Comparison of ENCODE assay signal across 35 cellular contexts in the genomic region with DNA sequence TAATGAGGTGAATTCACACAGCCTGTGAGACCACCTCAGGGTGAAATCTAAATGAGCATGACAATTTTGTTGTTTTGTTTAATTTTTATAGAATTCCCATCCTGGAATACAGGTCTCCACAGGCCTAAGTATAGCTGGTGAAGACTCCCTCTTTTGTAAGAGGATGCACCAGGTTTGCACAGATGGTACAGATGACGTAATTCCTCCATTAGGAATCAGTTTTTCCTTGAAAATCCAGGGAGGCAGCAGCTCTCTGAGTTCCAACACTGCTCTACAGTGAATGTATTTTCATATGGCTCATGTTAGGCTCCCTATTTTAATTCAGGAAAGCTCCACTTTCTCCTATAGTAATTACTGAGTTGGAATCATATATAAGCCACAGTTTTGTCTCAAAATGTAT. TPM values are rescaled to one million over a fixed set of nuclear protein-coding genes. Genes with fewer than 3 reads are reported as not detected.
"Had no signal": no experiment of that assay in that cellular context is flagged by ENCODE, and none has a peak within 500 bp of the region (broad histone marks: within the 10 kb centered on the region; RNA-seq: fewer than 3 reads in every experiment).

No MANE protein-coding gene starts in this region.

- H3K27me3 ChIP-seq: adrenal gland, body of pancreas, breast epithelium, SJSA1 had no signal

- DNase-seq: activated CD4-positive, alpha-beta T cell treated with anti-CD3 and anti-CD28 coated beads for 36 hours; activated CD4-positive, alpha-beta T cell treated with anti-CD3 and anti-CD28 coated beads, Interleukin-2, amount 10 ng/mL, durations not matched to agents 7 days and 5 days; activated CD4-positive, alpha-beta T cell treated with anti-CD3 and anti-CD28 coated beads, Interleukin-2, amount 50 U/mL, for 48 hours; activated CD8-positive, alpha-beta T cell treated with anti-CD3 and anti-CD28 coated beads, Interleukin-2, amount 10 ng/mL, durations not matched to agents 7 days and 5 days; activated gamma-delta T cell treated with Interleukin-2 at 50 U/mL for 16 hours; activated naive CD4-positive, alpha-beta T cell treated with anti-CD3 and anti-CD28 coated beads for 36 hours; activated T-cell treated with anti-CD3 and anti-CD28 coated beads for 4 hours; activated T-cell treated with anti-CD3 and anti-CD28 coated beads, Interleukin-2, amount 50 U/mL, for 4 hours; adrenal gland; body of pancreas; MM.1S; MV-4-11; NCI-H1092; NCI-H1436 treated with DMSO at 0.1 percent for 48 hours; NCI-H1694 treated with DMSO at 0.1 percent for 48 hours; NCI-H2029; NCI-H2107; NCI-H226; NCI-H446 treated with DMSO at 0.1 percent for 48 hours; SHP77 treated with DMSO at 0.1 percent for 48 hours; SK-N-SH had no signal

- H3K4me3 Mint-ChIP-seq: activated CD4-positive, alpha-beta T cell treated with anti-CD3 and anti-CD28 coated beads for 36 hours; activated CD4-positive, alpha-beta T cell treated with anti-CD3 and anti-CD28 coated beads, Interleukin-2, amount 10 ng/mL, durations not matched to agents 7 days and 5 days; activated CD8-positive, alpha-beta T cell treated with anti-CD3 and anti-CD28 coated beads, Interleukin-2, amount 10 ng/mL, durations not matched to agents 7 days and 5 days; activated naive CD4-positive, alpha-beta T cell treated with anti-CD3 and anti-CD28 coated beads for 36 hours; activated T-cell treated with anti-CD3 and anti-CD28 coated beads, Interleukin-2, amount 50 U/mL, for 4 hours; activated T-helper 1 cell treated with anti-CD3 and anti-CD28 coated beads, Interleukin-12 subunit alpha, Interleukin-12 subunit beta, Interleukin-2, Interleukin-4 antibody, amounts not matched to agents 30 ng/mL and 10 ng/mL and 1 ng/mL, durations not matched to agents 14 hours and 24 hours and 36 hours; T-helper 1 cell treated with Interleukin-12 subunit alpha and Interleukin-12 subunit beta and Interleukin-4 antibody, amounts not matched to agents 30 μg/mL and 1 μg/mL, for 36 hours; T-helper 2 cell treated with Interferon-gamma antibody and Interleukin-4, amounts not matched to agents 5 μg/mL and 100 μg/mL, for 36 hours; WTC11 had no signal

- H3K9me3 ChIP-seq: adrenal gland, body of pancreas, breast epithelium, SJSA1, SK-N-SH had no signal

- H3K27ac Mint-ChIP-seq: activated CD4-positive, alpha-beta T cell treated with anti-CD3 and anti-CD28 coated beads for 36 hours; activated CD4-positive, alpha-beta T cell treated with anti-CD3 and anti-CD28 coated beads, Interleukin-2, amount 10 ng/mL, durations not matched to agents 7 days and 5 days; activated CD8-positive, alpha-beta T cell treated with anti-CD3 and anti-CD28 coated beads, Interleukin-2, amount 10 ng/mL, durations not matched to agents 7 days and 5 days; activated naive CD4-positive, alpha-beta T cell treated with anti-CD3 and anti-CD28 coated beads for 36 hours; activated naive CD4-positive, alpha-beta T cell treated with anti-CD3 and anti-CD28 coated beads, Interleukin-2, amount 50 U/mL, for 72 hours; activated T-helper 1 cell treated with anti-CD3 and anti-CD28 coated beads, Interleukin-12 subunit alpha, Interleukin-12 subunit beta, Interleukin-2, Interleukin-4 antibody, amounts not matched to agents 30 ng/mL and 10 ng/mL and 1 ng/mL, durations not matched to agents 14 hours and 24 hours and 36 hours; T-helper 1 cell treated with Interleukin-12 subunit alpha and Interleukin-12 subunit beta and Interleukin-4 antibody, amounts not matched to agents 30 μg/mL and 1 μg/mL, for 36 hours; T-helper 2 cell treated with Interferon-gamma antibody and Interleukin-4, amounts not matched to agents 5 μg/mL and 100 μg/mL, for 36 hours; WTC11 had no signal

- H3K36me3 ChIP-seq: breast epithelium, SJSA1 had no signal

- ATAC-seq: activated CD4-positive, alpha-beta T cell treated with anti-CD3 and anti-CD28 coated beads for 36 hours; activated CD4-positive, CD25-positive, alpha-beta regulatory T cell treated with anti-CD3 and anti-CD28 coated beads, Interleukin-2, amount 50 U/mL, for 24 hours; activated CD8-positive, alpha-beta T cell treated with anti-CD3 and anti-CD28 coated beads, Interleukin-2, amount 10 ng/mL, durations not matched to agents 7 days and 5 days; activated naive CD4-positive, alpha-beta T cell treated with anti-CD3 and anti-CD28 coated beads, Interleukin-2, amount 50 U/mL, for 72 hours; activated T-cell treated with anti-CD3 and anti-CD28 coated beads, Interleukin-2, amount 50 U/mL, for 4 hours; body of pancreas; Panc1; WTC11 had no signal

- H3K4me1 ChIP-seq: adrenal gland, body of pancreas, breast epithelium, SJSA1 had no signal

- H3K4me3 ChIP-seq: adrenal gland, body of pancreas, breast epithelium, SJSA1 had no signal

- H3K4me1 Mint-ChIP-seq: activated CD4-positive, alpha-beta T cell treated with anti-CD3 and anti-CD28 coated beads for 36 hours; WTC11 had no signal

- H3K27ac ChIP-seq: adrenal gland, body of pancreas, breast epithelium, KMS-11, SJSA1 had no signal

- H3K9me3 Mint-ChIP-seq: activated CD4-positive, alpha-beta T cell treated with anti-CD3 and anti-CD28 coated beads, Interleukin-2, amount 10 ng/mL, durations not matched to agents 7 days and 5 days; activated naive CD4-positive, alpha-beta T cell treated with anti-CD3 and anti-CD28 coated beads for 36 hours; activated naive CD4-positive, alpha-beta T cell treated with anti-CD3 and anti-CD28 coated beads, Interleukin-2, amount 50 U/mL, for 72 hours; activated T-cell treated with anti-CD3 and anti-CD28 coated beads, Interleukin-2, amount 50 U/mL, for 4 hours; activated T-helper 1 cell treated with anti-CD3 and anti-CD28 coated beads, Interleukin-12 subunit alpha, Interleukin-12 subunit beta, Interleukin-2, Interleukin-4 antibody, amounts not matched to agents 30 ng/mL and 10 ng/mL and 1 ng/mL, durations not matched to agents 14 hours and 24 hours and 36 hours; T-helper 1 cell treated with Interleukin-12 subunit alpha and Interleukin-12 subunit beta and Interleukin-4 antibody, amounts not matched to agents 30 μg/mL and 1 μg/mL, for 36 hours had no signal

- H3K27me3 Mint-ChIP-seq: activated CD4-positive, alpha-beta T cell treated with anti-CD3 and anti-CD28 coated beads for 36 hours; activated CD4-positive, alpha-beta T cell treated with anti-CD3 and anti-CD28 coated beads, Interleukin-2, amount 10 ng/mL, durations not matched to agents 7 days and 5 days had no signal

RNA-seq across cellular contexts. Expression of a gene that starts 48.6 kb away (rescaled TPM):
- total RNA-seq: activated CD4-positive, alpha-beta T cell treated with anti-CD3 and anti-CD28 coated beads for 36 hours; activated CD4-positive, alpha-beta T cell treated with anti-CD3 and anti-CD28 coated beads, Interleukin-2, amount 10 ng/mL, durations not matched to agents 7 days and 5 days; activated CD8-positive, alpha-beta T cell treated with anti-CD3 and anti-CD28 coated beads, Interleukin-2, amount 10 ng/mL, durations not matched to agents 7 days and 5 days; activated naive CD4-positive, alpha-beta T cell treated with anti-CD3 and anti-CD28 coated beads for 36 hours; activated naive CD4-positive, alpha-beta T cell treated with anti-CD3 and anti-CD28 coated beads, Interleukin-2, amount 50 U/mL, for 72 hours; activated T-cell treated with anti-CD3 and anti-CD28 coated beads, Interleukin-2, amount 50 U/mL, for 4 hours; activated T-helper 1 cell treated with anti-CD3 and anti-CD28 coated beads, Interleukin-12 subunit alpha, Interleukin-12 subunit beta, Interleukin-2, Interleukin-4 antibody, amounts not matched to agents 30 ng/mL and 10 ng/mL and 1 ng/mL, durations not matched to agents 14 hours and 24 hours and 36 hours; adrenal gland; astrocyte; body of pancreas; breast epithelium; cardiac septum; LHCN-M2; RPMI7951; SJSA1; WTC11 had no signal
- polyA plus RNA-seq: adrenal gland, SK-N-SH had no signal
